In the genomic region with DNA sequence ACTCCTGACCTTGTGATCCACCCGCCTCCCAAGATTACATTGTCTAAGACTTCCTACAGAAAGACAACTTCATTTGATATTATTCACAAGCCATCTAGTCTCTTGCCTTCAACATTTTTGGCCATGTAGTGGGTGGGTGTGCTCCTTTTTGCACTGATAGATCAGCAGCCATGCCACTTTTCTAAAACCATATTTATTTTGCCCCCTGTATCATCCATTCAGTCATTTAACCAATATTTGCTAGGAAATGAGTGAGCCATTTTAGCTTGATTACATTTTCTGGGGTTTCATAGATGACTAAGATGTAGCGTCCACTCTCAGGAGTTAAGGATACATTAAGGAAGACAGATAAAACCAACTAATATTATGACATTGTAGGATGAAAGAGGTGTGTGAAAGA, we compare ENCODE assay signal across 27 cellular contexts.
"Had no signal": no experiment of that assay in that cellular context is flagged by ENCODE, and none has a peak within 500 bp of the region (broad histone marks: within the 10 kb centered on the region; RNA-seq: fewer than 3 reads in every experiment).

No MANE protein-coding gene starts in this region.

- H3K27me3 ChIP-seq: MG63, Peyer's patch, SJSA1 had no signal

- H3K9me3 ChIP-seq: MG63, Peyer's patch, SJSA1, SK-N-SH had no signal

- ATAC-seq: K562 had no signal

- H3K4me3 ChIP-seq: K562, MG63, Peyer's patch, SJSA1 had no signal

- H3K4me2 ChIP-seq: SK-N-SH had no signal

- H3K36me3 ChIP-seq: MG63, Peyer's patch, SJSA1 had no signal

- H3K9ac ChIP-seq: SK-N-SH had no signal

- H3K27ac ChIP-seq: Peyer's patch, SJSA1 had no signal

- H3K4me1 ChIP-seq: Peyer's patch had no signal

- H3K9me2 ChIP-seq: SK-N-SH had no signal

- DNase-seq: Kasumi-1, KG1, MG63, NCI-H1048, NCI-H1105, NCI-H1417 treated with DMSO at 0.1 percent for 48 hours, NCI-H1436 treated with DMSO at 0.1 percent for 48 hours, NCI-H1694 treated with DMSO at 0.1 percent for 48 hours, NCI-H187 treated with DMSO at 0.1 percent for 48 hours, NCI-H2029, NCI-H2081, NCI-H2171 treated with DMSO at 0.1 percent for 48 hours, NCI-H2227 treated with DMSO at 0.1 percent for 48 hours, NCI-H345, NCI-H446, NCI-H510A treated with DMSO at 0.1 percent for 48 hours, NCI-H524 treated with DMSO at 0.1 percent for 48 hours, NCI-H526 treated with DMSO at 0.1 percent for 48 hours, NCI-H82, Peyer's patch, Right ventricle myocardium superior, RPMI8226, SHP77 treated with DMSO at 0.1 percent for 48 hours, SK-N-SH, SW 1271 had no signal

- FAIRE-seq: K562 had no signal
